In the genomic region with DNA sequence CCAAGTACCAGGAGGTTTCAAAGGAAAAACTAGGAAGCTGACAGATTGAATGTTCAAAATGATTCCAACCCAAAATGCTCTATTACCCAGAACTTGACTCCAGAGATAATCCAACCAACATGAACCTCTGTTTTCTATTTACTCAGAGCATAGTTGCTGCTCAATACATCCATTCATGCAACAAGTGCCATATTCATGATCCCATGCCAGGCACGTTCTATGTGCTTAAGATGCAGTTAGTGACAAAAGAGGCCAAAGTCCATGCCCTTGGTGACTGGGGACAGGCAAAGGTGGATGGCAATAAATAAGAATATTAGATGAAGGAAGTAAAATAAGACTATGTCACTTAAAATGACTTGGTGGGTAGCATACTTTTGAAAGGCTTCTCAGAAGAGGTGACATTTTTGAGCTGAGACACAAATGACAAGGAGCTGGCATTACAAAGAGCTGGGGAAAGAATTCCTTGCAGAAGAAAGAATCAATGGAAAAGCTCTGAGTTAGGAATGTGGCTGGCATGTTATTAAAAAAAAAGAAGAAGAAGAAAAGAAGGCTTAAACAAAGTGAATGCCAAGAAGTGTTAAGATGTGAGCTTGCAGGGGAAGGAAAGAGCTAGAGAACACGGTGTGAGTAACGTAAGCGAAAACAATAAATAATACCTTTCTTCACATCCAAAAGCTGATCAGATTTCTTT, we compare ENCODE assay signal across 15 cellular contexts. TPM values are rescaled to one million over a fixed set of nuclear protein-coding genes. Genes with fewer than 3 reads are reported as not detected.
DNase-seq lines count a peak whose midpoint lies in the region; ATAC-seq and TF ChIP-seq lines count a peak whose summit lies in the region.
"Had no signal": no experiment of that assay in that cellular context is flagged by ENCODE, and none has a peak within 500 bp of the region (broad histone marks: within the 10 kb centered on the region; RNA-seq: fewer than 3 reads in every experiment).

No MANE protein-coding gene starts in this region.

- no peaks in the 10 kb centered on the region for H3K27me3 Mint-ChIP-seq in progenitor cell of endocrine pancreas
- no peaks in the 10 kb centered on the region for H3K27me3 Mint-ChIP-seq in CD4-positive, alpha-beta T cell
- H3K27me3 Mint-ChIP-seq in activated CD8-positive, alpha-beta T cell treated with anti-CD3 and anti-CD28 coated beads for 36 hours = no peaks in the 10 kb centered on the region
- H3K27me3 Mint-ChIP-seq: IgD-negative memory B cell had no signal

- intact Hi-C loops in CD4-positive, alpha-beta T cell (cut with DNase I, micrococcal nuclease) = no loop called here
- intact Hi-C loops in activated CD8-positive, alpha-beta T cell treated with anti-CD3 and anti-CD28 coated beads for 36 hours (cut with micrococcal nuclease) = no loop called here

- H3K27me3 ChIP-seq in CD4-positive, alpha-beta T cell (ENCODE audit: control insufficient read depth, insufficient read depth, low read length) = no peaks in the 10 kb centered on the region
- H3K27me3 ChIP-seq: BLaER1 treated with 17β-estradiol and CSF1 and Interleukin-3, amounts not matched to agents 10 nM and 100 nM had no signal

- peaks cover 33% of the 10 kb centered on the region for H3K4me1 Mint-ChIP-seq in progenitor cell of endocrine pancreas (ENCODE audit: low read depth)
- H3K4me1 Mint-ChIP-seq in CD4-positive, alpha-beta T cell (ENCODE audit: low read depth) = no peaks in the 10 kb centered on the region
- H3K4me1 Mint-ChIP-seq in activated CD8-positive, alpha-beta T cell treated with anti-CD3 and anti-CD28 coated beads for 36 hours (ENCODE audit: low read depth) = no peaks in the 10 kb centered on the region
- H3K4me1 Mint-ChIP-seq: CD4-positive, CD25-positive, alpha-beta regulatory T cell; IgD-negative memory B cell had no signal

- H3K4me1 ChIP-seq in HEK293 (ENCODE audit: control insufficient read depth, insufficient read depth, low read length) = peaks cover 3% of the 10 kb centered on the region; the same call in 1 of the 2 replicates
- H3K4me1 ChIP-seq: BLaER1 treated with 17β-estradiol and CSF1 and Interleukin-3, amounts not matched to agents 10 nM and 100 nM had no signal

- no peaks in the 10 kb centered on the region; a peak in 1 of 3 replicates for H3K36me3 ChIP-seq in HEK293 (ENCODE audit: control insufficient read depth in 2 of 2, insufficient read depth in 1 of 2, low read length in 2 of 2)
- H3K36me3 ChIP-seq: BLaER1 treated with 17β-estradiol and CSF1 and Interleukin-3, amounts not matched to agents 10 nM and 100 nM had no signal

- H3K27ac Mint-ChIP-seq in progenitor cell of endocrine pancreas = peak overlapping the region; percentile 3
- H3K27ac Mint-ChIP-seq in CD4-positive, alpha-beta T cell = no peak overlapping the region
- H3K27ac Mint-ChIP-seq in activated CD8-positive, alpha-beta T cell treated with anti-CD3 and anti-CD28 coated beads for 36 hours = no peak overlapping the region
- H3K27ac Mint-ChIP-seq: CD4-positive, CD25-positive, alpha-beta regulatory T cell; IgD-negative memory B cell had no signal

- ATAC-seq in CD4-positive, alpha-beta T cell (ENCODE audit: poor library complexity) = no peak
- ATAC-seq in activated CD8-positive, alpha-beta T cell treated with anti-CD3 and anti-CD28 coated beads for 36 hours = no peak
- ATAC-seq: HCT116 had no signal

- TF ChIP-seq CTCF in HEK293 (tag by site-specific recombination; IDR thresholded peaks at IDR 0.05) (no peak), progenitor cell of endocrine pancreas (IDR thresholded peaks at IDR 0.05; ENCODE audit: unreplicated experiment) (no peak)
- no peak for TF ChIP-seq CTCF in CD4-positive, alpha-beta T cell (IDR thresholded peaks at IDR 0.05)
- TF ChIP-seq CTCF in activated CD8-positive, alpha-beta T cell treated with anti-CD3 and anti-CD28 coated beads for 36 hours (IDR thresholded peaks at IDR 0.05) = no peak

- no peaks in the 10 kb centered on the region for H3K9me3 ChIP-seq in HEK293 (ENCODE audit: control insufficient read depth, insufficient read depth, low read depth, low read length)
- H3K9me3 ChIP-seq in CD4-positive, alpha-beta T cell (ENCODE audit: control insufficient read depth, low read length) = no peaks in the 10 kb centered on the region
- H3K9me3 ChIP-seq: BLaER1 treated with 17β-estradiol and CSF1 and Interleukin-3, amounts not matched to agents 10 nM and 100 nM had no signal

- no peak overlapping the region for H3K4me3 ChIP-seq in HEK293 (ENCODE audit: low read depth, low read length)
- H3K4me3 ChIP-seq: BLaER1 treated with 17β-estradiol and CSF1 and Interleukin-3, amounts not matched to agents 10 nM and 100 nM had no signal

- no peaks in the 10 kb centered on the region for H3K9me3 Mint-ChIP-seq in progenitor cell of endocrine pancreas (ENCODE audit: low read depth)
- H3K9me3 Mint-ChIP-seq in CD4-positive, alpha-beta T cell = no peaks in the 10 kb centered on the region
- no peaks in the 10 kb centered on the region for H3K9me3 Mint-ChIP-seq in activated CD8-positive, alpha-beta T cell treated with anti-CD3 and anti-CD28 coated beads for 36 hours

- POLR2A ChIA-PET in HEK293 (lab: Yijun Ruan, JAX) = no interaction called here
- POLR2A ChIA-PET in CD4-positive, alpha-beta T cell (lab: Charles Lee) = no interaction called here
- POLR2A ChIA-PET in activated CD8-positive, alpha-beta T cell treated with anti-CD3 and anti-CD28 coated beads for 36 hours (lab: Charles Lee) = no interaction called here

- H3K27ac ChIP-seq in HEK293 (ENCODE audit: extremely low read depth, low read depth, low read length) = no peak overlapping the region
- no peak overlapping the region for H3K27ac ChIP-seq in CD4-positive, alpha-beta T cell (ENCODE audit: low read depth, low read length)
- H3K27ac ChIP-seq: BLaER1 treated with 17β-estradiol and CSF1 and Interleukin-3, amounts not matched to agents 10 nM and 100 nM; HL-60 had no signal

- H3K4me3 Mint-ChIP-seq in progenitor cell of endocrine pancreas (ENCODE audit: low read depth) = no peak overlapping the region
- no peak overlapping the region for H3K4me3 Mint-ChIP-seq in CD4-positive, alpha-beta T cell
- H3K4me3 Mint-ChIP-seq in activated CD8-positive, alpha-beta T cell treated with anti-CD3 and anti-CD28 coated beads for 36 hours = no peak overlapping the region
- H3K4me3 Mint-ChIP-seq: CD4-positive, CD25-positive, alpha-beta regulatory T cell; IgD-negative memory B cell had no signal

- CTCF ChIA-PET in HEK293 (lab: Yijun Ruan, JAX) = no interaction called here
- CTCF ChIA-PET in CD4-positive, alpha-beta T cell (lab: Charles Lee) = no interaction called here
- CTCF ChIA-PET in activated CD8-positive, alpha-beta T cell treated with anti-CD3 and anti-CD28 coated beads for 36 hours (lab: Charles Lee) = no interaction called here

- DNase-seq in astrocyte of the hippocampus (ENCODE audit: low read depth, low spot score) = peak; percentile 28
- peak; percentile 16 for DNase-seq in iPS DF 4.7 (ENCODE audit: extremely low read depth, low spot score)
- no peak for DNase-seq in progenitor cell of endocrine pancreas (ENCODE audit: low spot score, unreplicated experiment)
- no peak for DNase-seq in CD4-positive, alpha-beta T cell
- no peak for DNase-seq in cerebellar nuclear complex (lab: John Stamatoyannopoulos, UW)
- DNase-seq in activated CD8-positive, alpha-beta T cell treated with anti-CD3 and anti-CD28 coated beads for 36 hours = no peak
- DNase-seq in activated CD4-positive, alpha-beta T cell treated with anti-CD3 and anti-CD28 coated beads, Interleukin-2, amount 50 U/mL, for 48 hours = no peak
- DNase-seq: CD4-positive, CD25-positive, alpha-beta regulatory T cell; DMS79; KG1 had no signal

- H3K36me3 Mint-ChIP-seq in progenitor cell of endocrine pancreas (ENCODE audit: insufficient read depth) = peaks cover 20% of the 10 kb centered on the region
- H3K36me3 Mint-ChIP-seq in CD4-positive, alpha-beta T cell (ENCODE audit: low read depth) = no peaks in the 10 kb centered on the region
- H3K36me3 Mint-ChIP-seq in activated CD8-positive, alpha-beta T cell treated with anti-CD3 and anti-CD28 coated beads for 36 hours (ENCODE audit: low read depth) = no peaks in the 10 kb centered on the region
- H3K36me3 Mint-ChIP-seq: CD4-positive, CD25-positive, alpha-beta regulatory T cell; IgD-negative memory B cell had no signal

TF ChIP-seq in HEK293, 187 proteins besides CTCF, POLR2A, EP300 and RAD21:
- no peak for TF ChIP-seq KLF8 (tag by site-specific recombination; IDR thresholded peaks at IDR 0.05)
- TF ChIP-seq SCRT2 (tag by site-specific recombination; IDR thresholded peaks at IDR 0.05) = 0 out of 2 replicates have a peak, but pooled peaks have one; percentile 30
- no peak for TF ChIP-seq ZNF324 (tag by site-specific recombination; IDR thresholded peaks at IDR 0.05)
- TF ChIP-seq, protein P1, sequence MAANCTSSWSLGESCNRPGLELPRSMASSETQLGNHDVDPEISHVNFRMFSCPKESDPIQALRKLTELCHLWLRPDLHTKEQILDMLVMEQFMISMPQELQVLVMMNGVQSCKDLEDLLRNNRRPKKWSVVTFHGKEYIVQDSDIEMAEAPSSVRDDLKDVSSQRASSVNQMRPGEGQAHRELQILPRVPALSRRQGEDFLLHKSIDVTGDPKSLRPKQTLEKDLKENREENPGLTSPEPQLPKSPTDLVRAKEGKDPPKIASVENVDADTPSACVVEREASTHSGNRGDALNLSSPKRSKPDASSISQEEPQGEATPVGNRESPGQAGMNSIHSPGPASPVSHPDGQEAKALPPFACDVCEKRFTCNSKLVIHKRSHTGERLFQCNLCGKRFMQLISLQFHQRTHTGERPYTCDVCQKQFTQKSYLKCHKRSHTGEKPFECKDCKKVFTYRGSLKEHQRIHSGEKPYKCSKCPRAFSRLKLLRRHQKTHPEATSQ (tag by site-specific recombination; IDR thresholded peaks at IDR 0.05) = no peak

RNA-seq across cellular contexts. Expression of gene TOX3, which starts 34.5 kb away (rescaled TPM):
- 80.8 and 84.8 TPM in 2 replicates for total RNA-seq in progenitor cell of endocrine pancreas
- not detected for total RNA-seq in CD4-positive, alpha-beta T cell
- total RNA-seq in activated CD8-positive, alpha-beta T cell treated with anti-CD3 and anti-CD28 coated beads for 36 hours = not detected
- total RNA-seq: CD4-positive, CD25-positive, alpha-beta regulatory T cell had no signal

Comparison
In these comparisons a context has a peak if more than half of its experiments do, and no peak if none do; other contexts are left out.
1. DNase-seq: peak in astrocyte of the hippocampus (single experiment) and iPS DF 4.7 (single experiment); none in progenitor cell of endocrine pancreas (single experiment), CD4-positive, alpha-beta T cell (0 of 10), cerebellar nuclear complex (0 of 2), activated CD8-positive, alpha-beta T cell treated with anti-CD3 and anti-CD28 coated beads for 36 hours (single experiment) and activated CD4-positive, alpha-beta T cell treated with anti-CD3 and anti-CD28 coated beads, Interleukin-2, amount 50 U/mL, for 48 hours (0 of 2).
2. RNA of gene TOX3, which starts 34.5 kb away (total RNA-seq): 80.8 to 84.8 TPM in progenitor cell of endocrine pancreas; not detected in CD4-positive, alpha-beta T cell and not detected in activated CD8-positive, alpha-beta T cell treated with anti-CD3 and anti-CD28 coated beads for 36 hours; every median in the first group is over 10 times any median in the second.